Comparison of ENCODE assay signal across 1 cellular context in the genomic region with DNA sequence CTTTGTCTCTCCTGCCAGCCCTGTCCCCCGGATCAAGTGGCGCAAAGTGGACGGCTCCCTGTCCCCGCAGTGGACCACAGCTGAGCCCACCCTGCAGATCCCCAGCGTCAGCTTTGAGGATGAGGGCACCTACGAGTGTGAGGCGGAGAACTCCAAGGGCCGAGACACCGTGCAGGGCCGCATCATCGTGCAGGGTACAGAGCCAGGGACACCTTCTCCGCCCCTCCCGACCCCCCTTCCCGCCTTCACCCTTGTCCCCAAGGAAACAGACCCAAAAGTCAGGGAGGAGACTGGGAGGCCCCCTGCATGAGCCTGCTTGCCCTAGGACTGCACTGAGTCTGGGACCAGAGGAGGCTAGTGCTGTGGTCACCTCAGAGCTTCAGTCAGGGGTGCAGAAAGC.
TF ChIP-seq lines count a peak whose summit lies in the region.

No MANE protein-coding gene starts in this region.

TF ChIP-seq in K562, 482 proteins besides CTCF, POLR2A, EP300 and RAD21:
- TF ChIP-seq RBM14 (IDR thresholded peaks at IDR 0.05; ENCODE audit: borderline replicate concordance, insufficient read depth, low read depth, low read length) (0 out of 2 replicates have a peak, but pooled peaks have one; percentile 41), ZBTB1 (CRISPR knock-in tag; IDR thresholded peaks at IDR 0.05; ENCODE audit: borderline replicate concordance, low read depth) (no peak)
TF ChIP-seq in K562: peak in this region for 1.
